Comparison of ENCODE assay signal across 8 cellular contexts in genomic region chr11:26993965-26994446, GRCh38. TPM values are rescaled to one million over a fixed set of nuclear protein-coding genes. Genes with fewer than 3 reads are reported as not detected.
A peak's percentile ranks its signal among the peaks of the same experiment; 100 is the strongest.
DNase-seq lines count a peak whose midpoint lies in the region; ATAC-seq and TF ChIP-seq lines count a peak whose summit lies in the region.

Gene FIBIN (plus strand): TSS chr11:26994112. CDS start chr11:26994527, 415 bp downstream.

- H3K27me3 Mint-ChIP-seq in Calu3 (ENCODE audit: unreplicated experiment): peaks cover 27% of the 10 kb centered on the region

- intact Hi-C loops in Calu3 (cut with micrococcal nuclease; ENCODE audit: unreplicated experiment) (no loop called here), heart right ventricle (cut with DNase I) (loop anchor here in 2 of 10 donors (10.0 kb wide), 3 partner anchors 121 to 239 kb away; no protein-coding TSS in a partner anchor), posterior cingulate gyrus (cut with DNase I) (no loop called here)

- H3K27ac ChIP-seq in angular gyrus (ENCODE audit: low read depth, low read length) (peak within 1 kb of the TSS; percentile 12), heart right ventricle (peak within 1 kb of the TSS; percentile 49 to 88 (median 80))

- no peaks in the 10 kb centered on the region for H3K9me3 Mint-ChIP-seq in Calu3 (ENCODE audit: low read depth, unreplicated experiment)

- BruUV-seq in Calu3 (replicated peaks; lab: Mats Ljungman, UMichigan): no TSS peak

- H3K4me3 Mint-ChIP-seq in Calu3 (ENCODE audit: low read depth, unreplicated experiment): peak within 1 kb of the TSS; percentile 59

- peak within 1 kb of the TSS; percentile 20 for H3K27ac Mint-ChIP-seq in Calu3 (ENCODE audit: unreplicated experiment)

- H3K36me3 ChIP-seq in heart right ventricle: no peaks in the 10 kb centered on the region

- DNase-seq in Calu3 (no peak), heart right ventricle (peak; percentile 24 to 27), posterior cingulate gyrus (peak in 8 of 10 donors; percentile 8 to 88 (median 28)), A172 (ENCODE audit: low spot score) (no peak)

- peaks cover 0 to 13% (median 0%) of the 10 kb centered on the region in 9 donors for H3K4me1 ChIP-seq in heart right ventricle

- 4 to 7% methylated on average over 21 of the region's 21 CpGs for WGBS in heart right ventricle, 2 donors

- H3K4me3 ChIP-seq in heart right ventricle: peak within 1 kb of the TSS; percentile 19 to 64 (median 52)

- no peaks in the 10 kb centered on the region for H3K9me3 ChIP-seq in heart right ventricle

- ATAC-seq in heart right ventricle (peak; percentile 31 to 69 (median 56)), HG03342 (IDR thresholded peaks at IDR 0.05; ENCODE audit: unreplicated experiment) (no peak), HG03139 (IDR thresholded peaks at IDR 0.05; ENCODE audit: unreplicated experiment) (no peak), GM19452 (IDR thresholded peaks at IDR 0.05; ENCODE audit: unreplicated experiment) (no peak)

- peaks cover 0 to 20% (median 6%) of the 10 kb centered on the region in 7 donors for H3K27me3 ChIP-seq in heart right ventricle

- H3K36me3 Mint-ChIP-seq in Calu3 (ENCODE audit: insufficient read depth, unreplicated experiment): no peaks in the 10 kb centered on the region

- no peak for TF ChIP-seq CTCF in Calu3 (IDR thresholded peaks at IDR 0.05; ENCODE audit: unreplicated experiment)
- TF ChIP-seq CTCF in heart right ventricle (IDR thresholded peaks at IDR 0.05): no peak

- CTCF ChIA-PET in Calu3 (lab: Charles Lee): no interaction called here

- H3K4me1 Mint-ChIP-seq in Calu3 (ENCODE audit: low read depth, unreplicated experiment): peaks cover 15% of the 10 kb centered on the region

RNA-seq across cellular contexts. Expression of gene FIBIN, which starts in this region (rescaled TPM):
- not detected in 2 replicates for total RNA-seq in Calu3 (2022)
- 10 to 100 TPM in 1 of 10 donors, 1 to 10 TPM in 9; 3.5 to 13.8 (median 6.8) TPM for total RNA-seq in heart right ventricle
- polyA plus RNA-seq in heart right ventricle: 1 to 10 TPM; 5.1 TPM
- total RNA-seq in A172 (2014; rRNA removed; shearing (Covaris generic)): not detected in 2 replicates

Comparison
In these comparisons a context has a peak if more than half of its experiments do, and no peak if none do; other contexts are left out.
1. DNase-seq: peak in heart right ventricle (2 of 2) and posterior cingulate gyrus (8 of 10); none in Calu3 (single experiment) and A172 (single experiment).
2. ATAC-seq: peak in heart right ventricle (8 of 8); none in HG03342 (single experiment), HG03139 (single experiment) and GM19452 (single experiment).